In genomic region chr22:41222846-41223507, GRCh38 we compare ENCODE assay signal across 19 cellular contexts. TPM values are rescaled to one million over a fixed set of nuclear protein-coding genes. Genes with fewer than 3 reads are reported as not detected.
"Had no signal": no experiment of that assay in that cellular context is flagged by ENCODE, and none has a peak within 500 bp of the region (broad histone marks: within the 10 kb centered on the region; RNA-seq: fewer than 3 reads in every experiment).

No MANE protein-coding gene starts in this region.

- H3K27me3 Mint-ChIP-seq: activated B cell treated with CpG ODN at 0.5 μM for 24 hours; activated naive CD4-positive, alpha-beta T cell treated with anti-CD3 and anti-CD28 coated beads, Interleukin-2, amount 50 U/mL, for 24 hours; naive B cell; progenitor cell of endocrine pancreas had no signal

- H3K9me3 ChIP-seq: body of pancreas, gastrocnemius medialis, neutrophil, testis, upper lobe of right lung had no signal

- H3K27ac ChIP-seq: body of pancreas, coronary artery, gastrocnemius medialis, neutrophil, testis, upper lobe of right lung had no signal

- DNase-seq: activated B cell treated with CpG ODN at 0.5 μM for 24 hours; activated CD4-positive, alpha-beta T cell treated with anti-CD3 and anti-CD28 coated beads for 48 hours; activated effector memory CD4-positive, alpha-beta T cell treated with anti-CD3 and anti-CD28 coated beads, Interleukin-2, amount 50 U/mL, for 16 hours; amniotic stem cell; body of pancreas; effector memory CD4-positive, alpha-beta T cell; gastrocnemius medialis; naive B cell; right cardiac atrium; small intestine; stimulated activated CD4-positive, alpha-beta T cell treated with anti-CD3 and anti-CD28 coated beads, Interleukin-4, amount 100 ng/mL, for 24 hours; stimulated activated naive CD4-positive, alpha-beta T cell treated with Interleukin-2 at 50 U/mL for 16 hours; T-helper 2 cell; testis; upper lobe of right lung had no signal

- H3K4me3 Mint-ChIP-seq: activated B cell treated with CpG ODN at 0.5 μM for 24 hours; activated naive CD4-positive, alpha-beta T cell treated with anti-CD3 and anti-CD28 coated beads, Interleukin-2, amount 50 U/mL, for 24 hours had no signal

- H3K4me1 ChIP-seq: body of pancreas, gastrocnemius medialis, testis had no signal

- H3K4me3 ChIP-seq: body of pancreas, coronary artery, gastrocnemius medialis, testis, upper lobe of right lung had no signal

- ATAC-seq: body of pancreas, gastrocnemius medialis, right cardiac atrium, upper lobe of right lung had no signal

- H3K27me3 ChIP-seq: body of pancreas, gastrocnemius medialis, neutrophil, testis, upper lobe of right lung had no signal

- H3K27ac Mint-ChIP-seq: activated B cell treated with CpG ODN at 0.5 μM for 24 hours; activated naive CD4-positive, alpha-beta T cell treated with anti-CD3 and anti-CD28 coated beads, Interleukin-2, amount 50 U/mL, for 24 hours; naive B cell; progenitor cell of endocrine pancreas had no signal

- H3K9me3 Mint-ChIP-seq: activated B cell treated with CpG ODN at 0.5 μM for 24 hours; activated naive CD4-positive, alpha-beta T cell treated with anti-CD3 and anti-CD28 coated beads, Interleukin-2, amount 50 U/mL, for 24 hours; naive B cell had no signal

RNA-seq across cellular contexts. Expression of gene CHADL, which starts 17.8 kb away (rescaled TPM):
- total RNA-seq: activated B cell treated with CpG ODN at 0.5 μM for 24 hours had no signal
